ENCODE assay signal across 26 cellular contexts in the genomic region with DNA sequence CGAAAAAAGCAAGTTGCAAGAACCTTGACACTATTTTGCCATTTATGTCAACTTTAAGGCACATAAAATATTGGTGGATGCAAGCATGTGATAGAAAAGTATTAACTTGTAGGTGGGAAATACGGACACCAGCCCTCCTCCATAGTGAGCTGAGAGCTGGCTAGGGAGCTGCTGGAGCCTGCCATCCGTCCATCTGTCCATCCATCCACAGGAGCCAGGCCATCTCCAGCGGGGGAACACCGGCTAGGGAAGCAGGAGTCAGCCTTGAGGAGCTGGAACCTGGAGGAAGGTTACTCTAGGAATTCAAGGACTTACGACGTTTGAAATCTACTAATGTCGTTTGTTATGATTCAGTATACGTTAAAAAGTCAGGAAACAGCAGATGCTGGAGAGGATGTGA.
"Had no signal": no experiment of that assay in that cellular context is flagged by ENCODE, and none has a peak within 500 bp of the region (broad histone marks: within the 10 kb centered on the region; RNA-seq: fewer than 3 reads in every experiment).

No MANE protein-coding gene starts in this region.

- H3K4me3 ChIP-seq: SJCRH30, SK-N-MC had no signal

- DNase-seq: activated CD4-positive, alpha-beta memory T cell treated with anti-CD3 and anti-CD28 coated beads, Interleukin-2, amount 10 ng/mL, durations not matched to agents 7 days and 5 days; activated CD4-positive, alpha-beta T cell treated with anti-CD3 and anti-CD28 coated beads for 1 hour; activated CD4-positive, alpha-beta T cell treated with anti-CD3 and anti-CD28 coated beads for 48 hours; activated CD4-positive, CD25-positive, alpha-beta regulatory T cell; activated gamma-delta T cell; activated naive CD4-positive, alpha-beta T cell treated with Interleukin-2 at 50 U/mL for 16 hours; activated naive CD8-positive, alpha-beta T cell treated with anti-CD3 and anti-CD28 coated beads, Interleukin-2, amount 50 U/mL, for 24 hours; activated T-cell treated with anti-CD3 and anti-CD28 coated beads, Interleukin-2, amount 50 U/mL, for 24 hours; anterior cingulate cortex; Karpas-422; KBM-7; NCI-H1105 treated with DMSO at 0.1 percent for 48 hours; NCI-H1436; NCI-H1694 treated with DMSO at 0.1 percent for 48 hours; NCI-H2029; NCI-H345; NCI-H524 treated with DMSO at 0.1 percent for 48 hours; SHP77; SJCRH30; T1000; WERI-Rb-1 had no signal

- H3K4me1 ChIP-seq: SJCRH30 had no signal

- H3K36me3 Mint-ChIP-seq: activated naive CD8-positive, alpha-beta T cell; brain had no signal

- H3K9me3 Mint-ChIP-seq: activated CD4-positive, alpha-beta memory T cell treated with anti-CD3 and anti-CD28 coated beads, Interleukin-2, amount 10 ng/mL, durations not matched to agents 7 days and 5 days; activated naive CD8-positive, alpha-beta T cell treated with anti-CD3 and anti-CD28 coated beads, Interleukin-2, amount 50 U/mL, for 24 hours; activated T-cell treated with anti-CD3 and anti-CD28 coated beads, Interleukin-2, amount 50 U/mL, for 24 hours; activated T-helper 2 cell treated with anti-CD3 and anti-CD28 coated beads, Interferon-gamma antibody, Interleukin-2, Interleukin-4, amounts not matched to agents 10 μg/mL and 5 μg/mL and 100 μg/mL, durations not matched to agents 14 hours and 24 hours and 36 hours had no signal

- H3K27ac ChIP-seq: SJCRH30, SK-N-MC, WERI-Rb-1 had no signal

- ATAC-seq: activated naive CD8-positive, alpha-beta T cell treated with anti-CD3 and anti-CD28 coated beads, Interleukin-2, amount 50 U/mL, for 24 hours; Panc1 had no signal

- H3K36me3 ChIP-seq: SJCRH30, WERI-Rb-1 had no signal

- H3K27ac Mint-ChIP-seq: activated CD4-positive, alpha-beta memory T cell treated with anti-CD3 and anti-CD28 coated beads, Interleukin-2, amount 10 ng/mL, durations not matched to agents 7 days and 5 days; activated naive CD8-positive, alpha-beta T cell; activated naive CD8-positive, alpha-beta T cell treated with anti-CD3 and anti-CD28 coated beads, Interleukin-2, amount 50 U/mL, for 24 hours; activated T-cell treated with anti-CD3 and anti-CD28 coated beads, Interleukin-2, amount 50 U/mL, for 24 hours; activated T-helper 2 cell treated with anti-CD3 and anti-CD28 coated beads, Interferon-gamma antibody, Interleukin-2, Interleukin-4, amounts not matched to agents 10 μg/mL and 5 μg/mL and 100 μg/mL, durations not matched to agents 14 hours and 24 hours and 36 hours; brain had no signal

- H3K9me3 ChIP-seq: SJCRH30 had no signal

- H3K4me3 Mint-ChIP-seq: activated CD4-positive, alpha-beta memory T cell treated with anti-CD3 and anti-CD28 coated beads, Interleukin-2, amount 10 ng/mL, durations not matched to agents 7 days and 5 days; activated naive CD8-positive, alpha-beta T cell; activated naive CD8-positive, alpha-beta T cell treated with anti-CD3 and anti-CD28 coated beads, Interleukin-2, amount 50 U/mL, for 24 hours; activated T-cell treated with anti-CD3 and anti-CD28 coated beads, Interleukin-2, amount 50 U/mL, for 24 hours; brain had no signal
